8 cellular contexts compared by ENCODE assay signal in the genomic region with DNA sequence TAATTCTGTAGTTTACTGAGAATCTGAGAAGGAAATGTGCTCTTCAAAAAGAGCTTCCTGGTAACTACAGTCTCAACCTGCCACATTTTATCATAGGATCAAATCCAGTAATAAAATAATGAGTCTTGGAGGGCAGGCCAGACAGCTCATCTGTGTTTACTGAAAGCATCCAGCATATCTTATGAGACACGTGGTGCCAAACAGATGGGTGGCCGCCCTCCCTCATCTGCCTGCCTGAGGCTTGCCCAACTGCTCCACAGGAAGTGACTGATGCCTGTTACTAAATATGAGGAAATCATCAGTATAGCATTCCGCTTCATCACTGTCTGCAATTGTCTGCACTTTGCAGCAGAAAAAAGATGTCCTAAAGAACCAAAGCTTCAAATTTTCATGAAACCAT. TPM values are rescaled to one million over a fixed set of nuclear protein-coding genes. Genes with fewer than 3 reads are reported as not detected.
DNase-seq lines count a peak whose midpoint lies in the region; ATAC-seq and TF ChIP-seq lines count a peak whose summit lies in the region.

No MANE protein-coding gene starts in this region.

- no peaks in the 10 kb centered on the region for H3K9me3 Mint-ChIP-seq in effector memory CD8-positive, alpha-beta T cell
- H3K9me3 Mint-ChIP-seq in progenitor cell of endocrine pancreas (ENCODE audit: low read depth): no peaks in the 10 kb centered on the region

- ATAC-seq in HG02938 (IDR thresholded peaks at IDR 0.05; ENCODE audit: unreplicated experiment): peak; percentile 81
- ATAC-seq in effector memory CD8-positive, alpha-beta T cell (replicated peaks): peak; percentile 99

- H3K4me3 ChIP-seq in neuronal stem cell (ENCODE audit: low read length in 2 of 2): no peak overlapping the region
- no peak overlapping the region for H3K4me3 ChIP-seq in stomach

- no peak overlapping the region for H3K27ac ChIP-seq in neuronal stem cell (replicated peaks; ENCODE audit: low read length)
- H3K27ac ChIP-seq in stomach: peak overlapping the region in 4 of 5 donors; percentile 27 to 76 (median 52)

- no peak overlapping the region for H2AK5ac ChIP-seq in neuronal stem cell (ENCODE audit: low read depth, low read length)

- no peak overlapping the region for H4K91ac ChIP-seq in neuronal stem cell (ENCODE audit: low read depth, low read length, poor library complexity)

- no peak overlapping the region for H2BK15ac ChIP-seq in neuronal stem cell (ENCODE audit: low read length)

- peak overlapping the region; percentile 82 for H4K8ac ChIP-seq in neuronal stem cell (ENCODE audit: low read depth, low read length)

- TF ChIP-seq CTCF in stomach (IDR thresholded peaks at IDR 0.05): no peak
- TF ChIP-seq CTCF in progenitor cell of endocrine pancreas (IDR thresholded peaks at IDR 0.05; ENCODE audit: unreplicated experiment): no peak

- H2BK120ac ChIP-seq in neuronal stem cell (ENCODE audit: low read depth, low read length): no peak overlapping the region

- H3K4me1 ChIP-seq in neuronal stem cell (ENCODE audit: control insufficient read depth in 2 of 2, insufficient read depth in 1 of 2, low read depth in 1 of 2, low read length in 2 of 2) (peaks cover 0 to 1% of the 10 kb centered on the region in 2 donors), stomach (peaks cover 0 to 50% (median 21%) of the 10 kb centered on the region in 4 donors)

- H3K14ac ChIP-seq in neuronal stem cell (ENCODE audit: low read length): no peak overlapping the region

- no peak overlapping the region for H3K4me2 ChIP-seq in neuronal stem cell (ENCODE audit: insufficient read depth, low read length, poor library complexity, severe bottlenecking)

- DNase-seq in GM04503 (ENCODE audit: low read depth): peak; percentile 69
- peak; percentile 92 for DNase-seq in NCI-H69 (lab: John Stamatoyannopoulos, UW)
- DNase-seq in activated CD8-positive, alpha-beta memory T cell treated with anti-CD3 and anti-CD28 coated beads for 4 hours (ENCODE audit: low read depth in 2 of 2): peak; percentile 26 to 64
- DNase-seq in effector memory CD8-positive, alpha-beta T cell: peak; percentile 59 to 62 (median 61)
- no peak for DNase-seq in neuronal stem cell (ENCODE audit: low spot score)
- DNase-seq in stomach: peak; percentile 59
- DNase-seq in progenitor cell of endocrine pancreas (ENCODE audit: low spot score, unreplicated experiment): no peak

- TF ChIP-seq EP300 in stomach (IDR thresholded peaks at IDR 0.05): no peak

- peaks cover 2 to 86% of the 10 kb centered on the region in 2 donors for H3K36me3 ChIP-seq in neuronal stem cell (replicated peaks in 1 of 2; ENCODE audit: control insufficient read depth in 2 of 2, insufficient read depth in 2 of 2, low read length in 2 of 2)
- H3K36me3 ChIP-seq in stomach: peaks cover 18 to 86% (median 72%) of the 10 kb centered on the region in 4 donors

- no peaks in the 10 kb centered on the region for H3K27me3 Mint-ChIP-seq in effector memory CD8-positive, alpha-beta T cell
- no peaks in the 10 kb centered on the region for H3K27me3 Mint-ChIP-seq in progenitor cell of endocrine pancreas

- H2BK12ac ChIP-seq in neuronal stem cell (ENCODE audit: low read length): no peak overlapping the region

- no CpG with 5 or more reads among the region's 3 CpGs for WGBS in neuronal stem cell (ENCODE audit: extremely low coverage in 2 of 2, insufficient read length in 2 of 2, insufficient replicate concordance in 1 of 2), 2 donors
- 41 to 57% (median 50%) methylated on average over 3 of the region's 3 CpGs for WGBS in stomach, 5 donors

- H3K4ac ChIP-seq in neuronal stem cell (ENCODE audit: low read length): no peak overlapping the region

- no peak overlapping the region for H3K18ac ChIP-seq in neuronal stem cell (ENCODE audit: low read length)

- H2AFZ ChIP-seq in neuronal stem cell (ENCODE audit: low read length): no peak overlapping the region

- no peak overlapping the region for H3K23ac ChIP-seq in neuronal stem cell (ENCODE audit: low read depth, low read length, poor library complexity)

- H3K4me3 Mint-ChIP-seq in effector memory CD8-positive, alpha-beta T cell: peak overlapping the region; percentile 45 to 60
- H3K4me3 Mint-ChIP-seq in progenitor cell of endocrine pancreas (ENCODE audit: low read depth): no peak overlapping the region

- H3K4me1 Mint-ChIP-seq in effector memory CD8-positive, alpha-beta T cell (ENCODE audit: low read depth in 2 of 2): peaks cover 31 to 40% of the 10 kb centered on the region in 2 donors
- peaks cover 10% of the 10 kb centered on the region for H3K4me1 Mint-ChIP-seq in progenitor cell of endocrine pancreas (ENCODE audit: low read depth)

- H3K36me3 Mint-ChIP-seq in effector memory CD8-positive, alpha-beta T cell (ENCODE audit: insufficient read depth): peaks cover 44% of the 10 kb centered on the region
- H3K36me3 Mint-ChIP-seq in progenitor cell of endocrine pancreas (ENCODE audit: insufficient read depth): peaks cover 32% of the 10 kb centered on the region

- H3K9ac ChIP-seq in neuronal stem cell (ENCODE audit: low read depth, low read length, poor library complexity): no peak overlapping the region

- no peak overlapping the region for H2BK5ac ChIP-seq in neuronal stem cell (ENCODE audit: low read length)

- TF ChIP-seq POLR2A in stomach (IDR thresholded peaks at IDR 0.05): no peak

- intact Hi-C loops in stomach (cut with DNase I; ENCODE audit: low total_unique reads): no loop called here

- H3K27me3 ChIP-seq in neuronal stem cell (ENCODE audit: control insufficient read depth in 3 of 3, insufficient read depth in 3 of 3, low read depth in 1 of 3, low read length in 3 of 3): no peaks in the 10 kb centered on the region
- H3K27me3 ChIP-seq in stomach: no peaks in the 10 kb centered on the region

- no peaks in the 10 kb centered on the region for H3K9me3 ChIP-seq in neuronal stem cell (replicated peaks in 1 of 2; ENCODE audit: control insufficient read depth in 2 of 2, insufficient read depth in 1 of 2, low read depth in 1 of 2, low read length in 2 of 2)
- no peaks in the 10 kb centered on the region for H3K9me3 ChIP-seq in stomach

- H3K27ac Mint-ChIP-seq in effector memory CD8-positive, alpha-beta T cell: peak overlapping the region; percentile 94 to 96
- H3K27ac Mint-ChIP-seq in progenitor cell of endocrine pancreas: no peak overlapping the region

- no peaks in the 10 kb centered on the region for H3K79me1 ChIP-seq in neuronal stem cell (ENCODE audit: low read depth, low read length)

RNA-seq across cellular contexts. Expression of a gene that starts 13.5 kb away (rescaled TPM):
- 17.7 TPM for polyA plus RNA-seq in neuronal stem cell (2013, experiment 1 of 2)
- polyA plus RNA-seq in neuronal stem cell (2013, experiment 2 of 2): 17.1 TPM
- total RNA-seq in stomach (100 to 1,000 TPM in 4 of 5 donors, 10 to 100 TPM in 1; 60.7 to 322 (median 158) TPM), progenitor cell of endocrine pancreas (76.5 and 79.9 TPM in 2 replicates)
- polyA plus RNA-seq in stomach: 10 to 100 TPM; 26.6 to 45.9 (median 38.9) TPM

RNA-seq across cellular contexts. Expression of a gene that starts 60.0 kb away (rescaled TPM):
- 75.3 TPM for polyA plus RNA-seq in neuronal stem cell (2013, experiment 1 of 2)
- 77.2 TPM for polyA plus RNA-seq in neuronal stem cell (2013, experiment 2 of 2)
- total RNA-seq in stomach (100 to 1,000 TPM in 1 of 5 donors, 10 to 100 TPM in 4; 26.9 to 105 (median 70.5) TPM), progenitor cell of endocrine pancreas (78.0 and 85.2 TPM in 2 replicates)
- polyA plus RNA-seq in stomach: 1 to 10 TPM; 6.8 to 9.2 (median 8.2) TPM

Comparison
In these comparisons a context has a peak if more than half of its experiments do, and no peak if none do; other contexts are left out.
1. DNase-seq: peak in GM04503 (single experiment), NCI-H69 (single experiment), activated CD8-positive, alpha-beta memory T cell treated with anti-CD3 and anti-CD28 coated beads for 4 hours (2 of 2), effector memory CD8-positive, alpha-beta T cell (3 of 3) and stomach (single experiment); none in neuronal stem cell (single experiment) and progenitor cell of endocrine pancreas (single experiment).